ENCODE assay signal across 6 cellular contexts in the genomic region with DNA sequence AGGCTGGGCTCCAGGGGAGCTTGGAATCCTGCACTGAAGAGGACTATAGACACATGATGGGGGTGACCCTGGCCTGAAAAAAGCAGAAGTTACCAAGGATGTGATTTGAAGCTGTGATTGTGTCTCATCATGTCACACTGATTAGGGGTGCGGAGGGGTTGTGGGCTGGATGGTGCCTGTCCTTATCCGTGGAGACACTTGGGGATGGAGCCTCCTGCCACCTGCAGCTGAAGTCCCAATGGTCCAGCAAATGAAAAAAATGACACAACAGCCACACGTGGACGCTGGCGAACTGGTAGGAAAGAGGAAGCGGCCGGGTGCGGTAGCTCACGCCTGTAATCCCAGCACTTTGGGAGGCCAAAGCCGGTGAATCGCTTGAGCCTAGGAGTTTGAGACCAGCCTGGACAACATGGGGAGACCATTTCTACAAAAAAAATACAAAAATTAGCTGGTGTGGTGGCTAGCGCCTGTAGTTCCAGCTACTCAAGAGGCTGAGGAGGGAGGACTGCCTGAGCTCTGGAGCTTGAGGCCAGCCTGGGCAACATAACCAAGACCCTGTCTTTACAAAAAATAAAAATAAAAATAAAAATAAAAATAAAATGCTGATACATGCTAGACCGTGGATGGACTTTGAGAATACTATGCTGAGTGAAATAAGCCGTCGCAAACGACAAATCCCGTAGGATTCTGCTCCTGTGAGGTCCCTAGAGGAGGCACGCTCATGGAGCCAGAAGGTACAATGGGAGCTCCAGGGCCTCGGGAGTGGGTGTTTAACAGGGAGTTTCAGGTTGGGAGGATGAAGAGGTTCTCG.
A peak's percentile ranks its signal among the peaks of the same experiment; 100 is the strongest.
DNase-seq lines count a peak whose midpoint lies in the region; ATAC-seq lines count a peak whose summit lies in the region.

No MANE protein-coding gene starts in this region.

- H3K4me3 ChIP-seq in iPS-15b (ENCODE audit: low read depth, low read length) = peak overlapping the region; percentile 65

- H3K9ac ChIP-seq in iPS-15b (ENCODE audit: low read depth, low read length) = no peak overlapping the region

- DNase-seq in SIG-M5 (lab: John Stamatoyannopoulos, UW) = peak; percentile 55
- no peak for DNase-seq in kidney tubule cell (ENCODE audit: low spot score)
- no peak for DNase-seq in NCI-H1417 (lab: John Stamatoyannopoulos, UW)
- no peak for DNase-seq in NCI-H1105 (lab: John Stamatoyannopoulos, UW)

- peak; percentile 1 for ATAC-seq in GM19395 (IDR thresholded peaks at IDR 0.05; ENCODE audit: unreplicated experiment)

- H3K4me1 ChIP-seq in iPS-15b (ENCODE audit: control insufficient read depth, insufficient read depth, low read length) = no peaks in the 10 kb centered on the region

- H3K36me3 ChIP-seq in iPS-15b (ENCODE audit: control insufficient read depth, insufficient read depth, low read length) = no peaks in the 10 kb centered on the region

- H3K27me3 ChIP-seq in iPS-15b (ENCODE audit: control insufficient read depth, insufficient read depth, low read length) = no peaks in the 10 kb centered on the region

- H3K9me3 ChIP-seq in iPS-15b (ENCODE audit: control insufficient read depth, insufficient read depth, low read length) = no peaks in the 10 kb centered on the region
